In genomic region chr21:35559128-35559831, GRCh38 we compare ENCODE assay signal across 18 cellular contexts.
A peak's percentile ranks its signal among the peaks of the same experiment; 100 is the strongest.
DNase-seq lines count a peak whose midpoint lies in the region; ATAC-seq and TF ChIP-seq lines count a peak whose summit lies in the region.
"Had no signal": no experiment of that assay in that cellular context is flagged by ENCODE, and none has a peak within 500 bp of the region (broad histone marks: within the 10 kb centered on the region; RNA-seq: fewer than 3 reads in every experiment).

No MANE protein-coding gene starts in this region.

- H3K27ac ChIP-seq in mammary epithelial cell (ENCODE audit: insufficient read depth, low read depth, low read length), result no peak overlapping the region
- H3K27ac ChIP-seq in mesenchymal stem cell (ENCODE audit: low read length, poor library complexity, severe bottlenecking), result no peak overlapping the region
- H3K27ac ChIP-seq: HL-60, vagina had no signal

- no peak overlapping the region for H2BK5ac ChIP-seq in mesenchymal stem cell (ENCODE audit: low read depth, low read length, poor library complexity, severe bottlenecking)

- no peak overlapping the region for H3K14ac ChIP-seq in mesenchymal stem cell (ENCODE audit: low read length in 2 of 2)

- no peak overlapping the region for H2BK120ac ChIP-seq in mesenchymal stem cell (ENCODE audit: low read depth, low read length)

- H3K4me3 ChIP-seq in mammary epithelial cell (replicated peaks in 1 of 3; ENCODE audit: insufficient read depth in 1 of 3, low read depth in 2 of 3, low read length in 3 of 3) (no peak overlapping the region), mesenchymal stem cell (ENCODE audit: insufficient read depth in 1 of 2, low read depth in 1 of 2, low read length in 2 of 2) (peak overlapping the region in 1 of 2 experiments; percentile 32), H7 (ENCODE audit: insufficient read depth, low read depth, low read length) (no peak overlapping the region)
- H3K4me3 ChIP-seq: vagina had no signal

- dilution Hi-C loops in mammary epithelial cell (cut with HindIII; ENCODE audit: low sequenced_read_pairs), result no loop called here

- H4K8ac ChIP-seq in mesenchymal stem cell (ENCODE audit: low read length), result no peak overlapping the region

- DNase-seq in AG09319 (ENCODE audit: extremely low read depth, low read depth), result peak; percentile 73
- DNase-seq in M059J (ENCODE audit: low read depth), result peak; percentile 99
- DNase-seq in mammary epithelial cell, result peak; percentile 33
- peak; percentile 98 for DNase-seq in mesenchymal stem cell
- DNase-seq in effector CD4-positive, alpha-beta T cell, result no peak
- DNase-seq in H7, result no peak
- DNase-seq: activated T-cell treated with anti-CD3 and anti-CD28 coated beads, Interleukin-2, amount 50 U/mL, for 1 hour; DMS79; effector CD8-positive, alpha-beta T cell; kidney glomerular epithelial cell; NCI-H345; stimulated activated CD4-positive, alpha-beta T cell treated with anti-CD3 and anti-CD28 coated beads, Interleukin-4, amount 100 ng/mL, for 24 hours had no signal

- no peaks in the 10 kb centered on the region for H3K9me3 ChIP-seq in mammary epithelial cell (replicated peaks; ENCODE audit: insufficient read depth, low read length)
- H3K9me3 ChIP-seq in mesenchymal stem cell (ENCODE audit: control insufficient read depth, low read length), result no peaks in the 10 kb centered on the region
- H3K9me3 ChIP-seq: BLaER1 treated with 17β-estradiol and CSF1 and Interleukin-3, amounts not matched to agents 10 nM and 100 nM; vagina had no signal

- H3K9ac ChIP-seq in mammary epithelial cell (ENCODE audit: insufficient read depth, low read length) (no peak overlapping the region), mesenchymal stem cell (ENCODE audit: low read length) (peak overlapping the region; percentile 78)

- no peak for ATAC-seq in GM21717 (IDR thresholded peaks at IDR 0.05; ENCODE audit: unreplicated experiment)
- no peak for ATAC-seq in HG02798 (IDR thresholded peaks at IDR 0.05; ENCODE audit: poor library complexity, unreplicated experiment)
- ATAC-seq: stimulated activated memory B cell treated with anti-CD40 and anti-IgM and Interleukin-4, amounts not matched to agents 10 μg/mL and 1 μg/mL and 100 μg/mL, for 72 hours had no signal

- no peak overlapping the region for H3K4ac ChIP-seq in mesenchymal stem cell (ENCODE audit: low read depth in 1 of 2, low read length in 2 of 2)

- H3K4me1 ChIP-seq in mammary epithelial cell (ENCODE audit: insufficient read depth, low read length) (no peaks in the 10 kb centered on the region), mesenchymal stem cell (ENCODE audit: control insufficient read depth, insufficient read depth, low read depth, low read length) (peaks cover 3% of the 10 kb centered on the region)

- no peaks in the 10 kb centered on the region for H3K79me2 ChIP-seq in mammary epithelial cell (ENCODE audit: insufficient read depth, low read length)

- in situ Hi-C loops in mammary epithelial cell (cut with MboI; ENCODE audit: low sequenced_read_pairs in 2 of 2), result no loop called here

- H3K27me3 ChIP-seq in mammary epithelial cell (ENCODE audit: insufficient read depth, low read length), result no peaks in the 10 kb centered on the region
- no peaks in the 10 kb centered on the region for H3K27me3 ChIP-seq in mesenchymal stem cell (ENCODE audit: control insufficient read depth in 1 of 2, insufficient read depth in 1 of 2, low read length in 2 of 2)
- no peaks in the 10 kb centered on the region for H3K27me3 ChIP-seq in H7 (ENCODE audit: control insufficient read depth, insufficient read depth, low read length)
- H3K27me3 ChIP-seq: BLaER1 treated with 17β-estradiol and CSF1 and Interleukin-3, amounts not matched to agents 10 nM and 100 nM; vagina had no signal

- H4K20me1 ChIP-seq in mammary epithelial cell (ENCODE audit: insufficient read depth, low read length), result no peaks in the 10 kb centered on the region
- H4K20me1 ChIP-seq: BLaER1 treated with 17β-estradiol and CSF1 and Interleukin-3, amounts not matched to agents 10 nM and 100 nM had no signal

- H3K36me3 ChIP-seq in mammary epithelial cell (ENCODE audit: insufficient read depth, low read length) (no peaks in the 10 kb centered on the region), mesenchymal stem cell (ENCODE audit: control insufficient read depth in 1 of 2, insufficient read depth in 2 of 2, low read depth in 1 of 2, low read length in 2 of 2) (no peaks in the 10 kb centered on the region), H7 (replicated peaks; ENCODE audit: control insufficient read depth, insufficient read depth, low read length) (no peaks in the 10 kb centered on the region)
- H3K36me3 ChIP-seq: BLaER1 treated with 17β-estradiol and CSF1 and Interleukin-3, amounts not matched to agents 10 nM and 100 nM; vagina had no signal

- no peak overlapping the region for H2BK15ac ChIP-seq in mesenchymal stem cell (ENCODE audit: low read depth, poor library complexity, severe bottlenecking)

- H3K4me2 ChIP-seq in mammary epithelial cell (ENCODE audit: insufficient read depth, low read depth, low read length), result no peak overlapping the region
- no peak overlapping the region for H3K4me2 ChIP-seq in mesenchymal stem cell (ENCODE audit: low read length, poor library complexity, severe bottlenecking)

- no peak overlapping the region for H2BK12ac ChIP-seq in mesenchymal stem cell (ENCODE audit: low read length in 2 of 2)

- no peak overlapping the region for H3K23ac ChIP-seq in mesenchymal stem cell (ENCODE audit: low read length in 2 of 2)

- intact Hi-C loops in mammary epithelial cell (cut with micrococcal nuclease), result no loop called here

- CTCF ChIA-PET in mammary epithelial cell (lab: Charles Lee; ENCODE audit: low non-redundant PET), result no interaction called here

- no peak overlapping the region for H2AFZ ChIP-seq in mammary epithelial cell (ENCODE audit: low read depth, low read length)
- H2AFZ ChIP-seq in mesenchymal stem cell (ENCODE audit: low read depth, low read length), result no peak overlapping the region

- H3K79me1 ChIP-seq in mesenchymal stem cell (replicated peaks; ENCODE audit: low read length, poor library complexity, severe bottlenecking), result no peaks in the 10 kb centered on the region

- H4K91ac ChIP-seq in mesenchymal stem cell (ENCODE audit: low read length), result peak overlapping the region; percentile 44

- 88% methylated on average over 9 of the region's 9 CpGs for WGBS in mammary epithelial cell (ENCODE audit: low coverage, missing lambda C conversion rate)
- 26% methylated on average over 7 of the region's 9 CpGs for WGBS in mesenchymal stem cell

- H3K18ac ChIP-seq in mesenchymal stem cell (ENCODE audit: low read depth in 1 of 2, low read length in 2 of 2), result no peak overlapping the region

- BruUV-seq in mammary epithelial cell (replicated peaks; lab: Mats Ljungman, UMichigan), result no TSS peak

- no peak overlapping the region for H2AK5ac ChIP-seq in mesenchymal stem cell (ENCODE audit: low read length, severe bottlenecking)

- no peak; the same call in 1 of the 2 replicates for TF ChIP-seq CTCF in AG09319 (IDR thresholded peaks at IDR 0.05; ENCODE audit: low read depth, low read length)
- TF ChIP-seq CTCF in mammary epithelial cell (conservative IDR thresholded peaks at IDR 0.05 in 1 of 2, IDR thresholded peaks at IDR 0.05 in 1 of 2; ENCODE audit: extremely low read depth in 1 of 2, insufficient read depth in 1 of 2, low read depth in 1 of 2, low read length in 2 of 2), result no peak

Comparison
In these comparisons a context has a peak if more than half of its experiments do, and no peak if none do; other contexts are left out.
1. DNase-seq: peak in AG09319 (single experiment), M059J (single experiment), mammary epithelial cell (single experiment) and mesenchymal stem cell (single experiment); none in effector CD4-positive, alpha-beta T cell (single experiment) and H7 (single experiment).